9 cellular contexts compared by ENCODE assay signal in the genomic region with DNA sequence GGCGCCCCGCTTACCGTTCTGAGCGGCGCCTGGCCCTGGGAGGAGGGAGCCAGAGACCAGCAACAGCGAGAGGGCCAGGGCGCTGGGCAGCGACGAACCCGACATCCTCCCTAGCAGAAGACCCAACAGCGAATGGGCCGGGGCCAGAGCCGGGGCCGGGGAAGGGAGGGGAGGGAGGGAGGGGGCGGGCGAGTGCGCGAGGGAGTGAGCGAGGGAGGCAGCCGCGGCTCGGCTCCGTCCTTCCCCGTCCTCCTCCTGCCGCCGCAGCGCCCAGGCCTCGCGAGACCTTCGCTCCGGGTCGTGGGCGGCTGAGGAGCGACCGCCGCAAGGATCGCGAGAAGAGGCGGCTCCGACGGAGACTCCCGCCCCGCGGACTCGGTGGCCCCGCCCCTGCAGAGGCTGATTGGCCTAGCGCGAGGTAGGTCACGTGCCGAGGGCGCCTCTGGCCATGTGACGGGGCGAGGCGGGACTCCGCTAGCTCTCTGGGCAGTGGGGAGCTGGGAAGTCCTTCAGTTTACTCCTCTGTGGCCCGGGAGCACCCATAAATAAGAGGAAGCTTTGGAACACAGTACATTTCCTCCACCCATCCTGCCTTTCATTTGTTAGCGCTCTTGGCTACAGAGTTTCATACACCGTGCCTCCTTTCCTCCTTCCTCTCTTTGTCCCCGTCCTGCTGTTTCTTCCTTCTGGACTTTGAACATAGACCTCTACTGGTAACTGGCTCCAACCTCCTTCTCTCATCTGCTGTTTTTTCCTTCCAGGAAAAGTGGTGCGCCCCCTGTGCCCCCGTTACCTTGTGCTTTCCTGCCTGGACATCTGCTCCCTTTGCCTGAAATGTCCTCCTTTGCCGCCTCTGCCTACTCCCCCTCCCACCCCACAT. TPM values are rescaled to one million over a fixed set of nuclear protein-coding genes. Genes with fewer than 3 reads are reported as not detected.
DNase-seq lines count a peak whose midpoint lies in the region; ATAC-seq, FAIRE-seq and TF ChIP-seq lines count a peak whose summit lies in the region.
"Had no signal": no experiment of that assay in that cellular context is flagged by ENCODE, and none has a peak within 500 bp of the region (broad histone marks: within the 10 kb centered on the region; RNA-seq: fewer than 3 reads in every experiment).

A gene (minus strand): TSS at position 279 of the 880 bp plus-strand sequence. CDS start 174 bp downstream, at position 105.

- DNase-seq in AG09309 (ENCODE audit: low read depth), result peak; percentile 84
- peak; percentile 93 to 98 for DNase-seq in NCI-H446 (lab: John Stamatoyannopoulos, UW)
- peak; percentile 97 for DNase-seq in cerebellar cortex (ENCODE audit: low spot score)
- DNase-seq in keratinocyte (ENCODE audit: low read depth, low spot score), result peak; percentile 86
- DNase-seq in stimulated activated CD4-positive, alpha-beta T cell treated with anti-CD3 and anti-CD28 coated beads, Interleukin-15, amount 100 ng/mL, for 1 hour (ENCODE audit: low read depth in 1 of 2, low spot score in 1 of 2), result peak; percentile 97

- peaks cover 59% of the 10 kb centered on the region for H3K4me1 ChIP-seq in keratinocyte (ENCODE audit: control insufficient read depth, extremely low read depth, insufficient read depth, low read length)

- H3K27me3 ChIP-seq in keratinocyte (ENCODE audit: control insufficient read depth, extremely low read depth, insufficient read depth, low read length), result no peaks in the 10 kb centered on the region

- H3K27ac ChIP-seq in keratinocyte (ENCODE audit: control insufficient read depth, insufficient read depth, low read length), result peak within 1 kb of the TSS; percentile 98

- no peaks in the 10 kb centered on the region for H3K9me3 ChIP-seq in keratinocyte (ENCODE audit: control insufficient read depth, low read depth, low read length)

- H3K9me1 ChIP-seq in keratinocyte (ENCODE audit: control insufficient read depth, extremely low read depth, insufficient read depth, low read length), result no peaks in the 10 kb centered on the region

- H3K79me2 ChIP-seq in keratinocyte (ENCODE audit: control insufficient read depth, insufficient read depth, low read length), result peaks cover 44% of the 10 kb centered on the region

- no peaks in the 10 kb centered on the region for H3K36me3 ChIP-seq in keratinocyte (ENCODE audit: control insufficient read depth in 2 of 2, extremely low read depth in 1 of 2, insufficient read depth in 2 of 2, low read length in 2 of 2)

- peaks cover 7% of the 10 kb centered on the region for H4K20me1 ChIP-seq in keratinocyte (ENCODE audit: control insufficient read depth, extremely low read depth, insufficient read depth, low read length)

- peak within 1 kb of the TSS; percentile 56 for H2AFZ ChIP-seq in keratinocyte (ENCODE audit: control insufficient read depth, low read length)

- peak within 1 kb of the TSS; percentile 96 for H3K9ac ChIP-seq in keratinocyte (ENCODE audit: control insufficient read depth, extremely low read depth, insufficient read depth, low read length)

- TF ChIP-seq CTCF in AG09309 (IDR thresholded peaks at IDR 0.05; ENCODE audit: control insufficient read depth, insufficient read depth, low read depth, low read length, missing control alignments), result no peak
- TF ChIP-seq CTCF in keratinocyte (optimal IDR thresholded peaks at IDR 0.05 in 1 of 3, IDR thresholded peaks at IDR 0.05 in 1 of 3, conservative IDR thresholded peaks at IDR 0.05 in 1 of 3; ENCODE audit: extremely low read depth in 1 of 3, insufficient read depth in 2 of 3, low read length in 3 of 3), result no peak

- peak within 1 kb of the TSS; percentile 100 for H3K4me2 ChIP-seq in keratinocyte (ENCODE audit: control insufficient read depth, extremely low read depth, insufficient read depth, low read depth, low read length)

- dilution Hi-C loops in keratinocyte (cut with MboI; ENCODE audit: extremely low pct_ligation_motif_present, low sequenced_read_pairs), result no loop called here

- ATAC-seq in GM19025 (IDR thresholded peaks at IDR 0.05; ENCODE audit: low read depth, unreplicated experiment) (peak; percentile 90), HG03342 (IDR thresholded peaks at IDR 0.05; ENCODE audit: unreplicated experiment) (peak; percentile 86)
- ATAC-seq in activated CD4-positive, CD25-positive, alpha-beta regulatory T cell treated with anti-CD3 and anti-CD28 coated beads, Interleukin-2, amount 50 U/mL, for 24 hours, result peak; percentile 88 to 92

- H3K4me3 ChIP-seq in AG09309 (ENCODE audit: control insufficient read depth, low read depth, low read length) (peak within 1 kb of the TSS; percentile 97), keratinocyte (ENCODE audit: control insufficient read depth in 2 of 3, extremely low read depth in 1 of 3, insufficient read depth in 2 of 3, low read depth in 1 of 3, low read length in 3 of 3) (peak within 1 kb of the TSS; percentile 95 to 97 (median 95))

- no peak for FAIRE-seq in keratinocyte (lab: Jason Lieb, UNC)
- FAIRE-seq: TTC549 had no signal

RNA-seq across cellular contexts. Expression of the gene that starts here (rescaled TPM):
- polyA plus RNA-seq in keratinocyte, result 137 to 282 TPM (median 223 TPM) in 3 replicates
- polyA plus RNA-seq in keratinocyte (2011; ENCODE audit: low read depth), result 212 TPM
- 117 and 166 TPM in 2 replicates for polyA plus RNA-seq in keratinocyte (2011; cell fraction: cytosol; rRNA removed)
- polyA plus RNA-seq in keratinocyte (2011; cell fraction: nucleus; rRNA removed), result 442 and 516 TPM in 2 replicates
- polyA plus RNA-seq in keratinocyte (2012; ENCODE audit: low replicate concordance), result 86.1 and 170 TPM in 2 replicates
- 98.3 to 190 TPM (median 181 TPM) in 3 replicates for polyA minus RNA-seq in keratinocyte
- 73.1 TPM for polyA minus RNA-seq in keratinocyte (2011; cell fraction: cytosol; rRNA and poly(A)+ RNA removed)
- 140 and 258 TPM in 2 replicates for polyA minus RNA-seq in keratinocyte (2011; cell fraction: nucleus; rRNA and poly(A)+ RNA removed)

Comparison
In these comparisons a context has a peak if more than half of its experiments do, and no peak if none do; other contexts are left out.
1. Peak in every context shown above with its lines: DNase-seq, ATAC-seq, H3K4me3 ChIP-seq and H3K27ac ChIP-seq.